In genomic region chr7:17095951-17096350, GRCh38 we compare ENCODE assay signal across 16 cellular contexts.
"Had no signal": no experiment of that assay in that cellular context is flagged by ENCODE, and none has a peak within 500 bp of the region (broad histone marks: within the 10 kb centered on the region; RNA-seq: fewer than 3 reads in every experiment).

No MANE protein-coding gene starts in this region.

- H3K27ac Mint-ChIP-seq: activated CD4-positive, alpha-beta memory T cell treated with anti-CD3 and anti-CD28 coated beads for 36 hours; activated naive CD4-positive, alpha-beta T cell treated with anti-CD3 and anti-CD28 coated beads, Interleukin-2, amount 50 U/mL, for 72 hours; nephron progenitor cell; stimulated activated naive CD8-positive, alpha-beta T cell treated with anti-CD3 and anti-CD28 coated beads, Interleukin-15, amount 100 ng/mL, for 72 hours had no signal

- H3K9me3 ChIP-seq: left lung, sigmoid colon, thoracic aorta had no signal

- H3K4me1 Mint-ChIP-seq: brain had no signal

- ATAC-seq: activated CD4-positive, CD25-positive, alpha-beta regulatory T cell treated with anti-CD3 and anti-CD28 coated beads, Interleukin-2, amount 50 U/mL, for 24 hours; activated naive CD4-positive, alpha-beta T cell treated with anti-CD3 and anti-CD28 coated beads, Interleukin-2, amount 50 U/mL, for 72 hours; activated T-cell treated with anti-CD3 and anti-CD28 coated beads, Interleukin-2, amount 50 U/mL, for 4 hours; stimulated activated naive CD8-positive, alpha-beta T cell treated with anti-CD3 and anti-CD28 coated beads, Interleukin-15, amount 100 ng/mL, for 72 hours had no signal

- H3K4me3 ChIP-seq: left lung, sigmoid colon, thoracic aorta had no signal

- H3K36me3 Mint-ChIP-seq: activated CD4-positive, alpha-beta memory T cell treated with anti-CD3 and anti-CD28 coated beads for 36 hours; activated naive CD4-positive, alpha-beta T cell treated with anti-CD3 and anti-CD28 coated beads, Interleukin-2, amount 50 U/mL, for 72 hours; brain had no signal

- H3K9me3 Mint-ChIP-seq: activated CD4-positive, alpha-beta memory T cell treated with anti-CD3 and anti-CD28 coated beads for 36 hours; activated naive CD4-positive, alpha-beta T cell treated with anti-CD3 and anti-CD28 coated beads, Interleukin-2, amount 50 U/mL, for 72 hours; activated T-cell treated with anti-CD3 and anti-CD28 coated beads, Interleukin-2, amount 50 U/mL, for 4 hours; brain; nephron progenitor cell; stimulated activated naive CD8-positive, alpha-beta T cell treated with anti-CD3 and anti-CD28 coated beads, Interleukin-15, amount 100 ng/mL, for 72 hours had no signal

- DNase-seq: activated CD4-positive, alpha-beta memory T cell treated with anti-CD3 and anti-CD28 coated beads for 36 hours; activated effector memory CD4-positive, alpha-beta T cell treated with anti-CD3 and anti-CD28 coated beads, Interleukin-2, amount 50 U/mL, for 16 hours; activated T-cell treated with anti-CD3 and anti-CD28 coated beads, Interleukin-2, amount 50 U/mL, for 4 hours; amniotic stem cell; effector memory CD4-positive, alpha-beta T cell; left lung; mesenchymal stem cell; nephron progenitor cell; sigmoid colon; stimulated activated CD4-positive, alpha-beta T cell treated with anti-CD3 and anti-CD28 coated beads, Interleukin-4, amount 100 ng/mL, for 24 hours; stimulated activated naive CD8-positive, alpha-beta T cell treated with anti-CD3 and anti-CD28 coated beads, Interleukin-15, amount 100 ng/mL, for 72 hours; T-helper 2 cell had no signal

- H3K27me3 ChIP-seq: left lung, sigmoid colon had no signal

- H3K27me3 Mint-ChIP-seq: stimulated activated naive CD8-positive, alpha-beta T cell treated with anti-CD3 and anti-CD28 coated beads, Interleukin-15, amount 100 ng/mL, for 72 hours had no signal

- H3K36me3 ChIP-seq: left lung, sigmoid colon, thoracic aorta had no signal

- H3K4me3 Mint-ChIP-seq: activated CD4-positive, alpha-beta memory T cell treated with anti-CD3 and anti-CD28 coated beads for 36 hours; activated T-cell treated with anti-CD3 and anti-CD28 coated beads, Interleukin-2, amount 50 U/mL, for 4 hours; nephron progenitor cell; stimulated activated naive CD8-positive, alpha-beta T cell treated with anti-CD3 and anti-CD28 coated beads, Interleukin-15, amount 100 ng/mL, for 72 hours had no signal

- H3K27ac ChIP-seq: left lung, sigmoid colon, thoracic aorta had no signal
